In the genomic region with DNA sequence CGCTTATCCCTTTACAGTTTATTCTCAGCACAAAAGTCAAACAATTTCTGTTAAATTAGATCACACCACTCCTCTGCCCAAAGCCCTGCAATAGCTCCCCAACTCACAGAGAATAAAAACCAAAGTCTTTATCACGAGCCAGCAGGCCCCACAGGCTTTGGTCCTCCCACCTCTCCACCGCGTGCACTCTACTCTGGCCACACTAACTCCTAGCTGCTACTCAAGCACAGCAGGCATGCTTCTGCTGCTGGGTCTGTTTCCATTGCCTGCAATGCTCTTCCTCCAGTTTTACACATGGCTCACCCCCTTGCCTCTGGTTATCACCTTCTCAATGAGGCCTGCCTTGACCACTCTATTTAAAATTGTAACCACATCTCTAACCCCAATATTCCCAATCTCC, we compare ENCODE assay signal across 19 cellular contexts.
"Had no signal": no experiment of that assay in that cellular context is flagged by ENCODE, and none has a peak within 500 bp of the region (broad histone marks: within the 10 kb centered on the region; RNA-seq: fewer than 3 reads in every experiment).

No MANE protein-coding gene starts in this region.

- DNase-seq: colonic mucosa; dermis blood vessel endothelial cell; foreskin melanocyte; head of caudate nucleus; hippocampal formation; kidney glomerular epithelial cell; mammary epithelial cell; mucosa of descending colon; natural killer cell; posterior cingulate gyrus; sigmoid colon; stimulated activated CD4-positive, alpha-beta T cell treated with anti-CD3 and anti-CD28 coated beads, Interleukin-12 subunit alpha, Interleukin-12 subunit beta, amount 100 ng/mL, for 4 hours; stimulated activated naive CD4-positive, alpha-beta T cell; stomach; substantia nigra; transverse colon had no signal

- ATAC-seq: mucosa of descending colon, natural killer cell had no signal

- H3K27me3 ChIP-seq: colonic mucosa, right atrium auricular region, sigmoid colon, stomach, transverse colon had no signal

- H3K36me3 ChIP-seq: colonic mucosa had no signal

- H3K4me3 ChIP-seq: colonic mucosa, mucosa of descending colon, right atrium auricular region, sigmoid colon, skin epidermis, stomach, thoracic aorta, transverse colon had no signal

- H3K27ac ChIP-seq: colonic mucosa, right atrium auricular region, sigmoid colon, skin epidermis, thoracic aorta, transverse colon had no signal

- H3K4me1 ChIP-seq: colonic mucosa had no signal

- H3K9me3 ChIP-seq: colonic mucosa, mucosa of descending colon, right atrium auricular region, sigmoid colon, stomach, thoracic aorta, transverse colon had no signal
